Comparison of ENCODE assay signal across 8 cellular contexts in the genomic region with DNA sequence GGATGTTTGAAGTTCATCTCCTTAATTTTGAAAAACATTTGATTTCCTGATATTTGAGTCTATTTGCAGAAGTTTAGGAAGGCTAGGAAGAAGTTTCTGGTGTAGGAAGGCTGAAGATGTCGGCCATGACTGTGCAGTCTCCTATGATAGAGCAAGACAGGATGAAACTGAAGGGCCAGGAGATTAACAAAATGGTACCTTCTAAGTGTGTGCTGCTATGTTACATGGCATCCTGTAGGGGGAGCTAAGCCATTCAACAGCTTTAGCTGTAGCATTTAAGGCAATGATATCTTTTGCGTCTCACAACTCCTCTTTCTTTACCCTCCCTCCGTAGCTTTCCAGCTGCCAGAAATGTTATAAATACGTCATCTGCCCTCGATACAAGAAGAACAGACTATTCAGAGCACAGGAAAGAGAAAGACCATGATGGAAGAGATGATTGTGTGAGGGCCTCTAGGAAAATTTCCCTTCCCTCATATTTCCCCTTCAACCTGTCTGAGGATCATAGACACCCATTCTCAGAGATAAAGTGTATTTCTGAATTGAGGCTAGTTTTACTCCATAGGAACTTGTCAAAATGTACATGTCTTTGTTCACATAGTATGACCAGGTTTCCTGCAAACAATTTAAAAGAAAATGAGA.
DNase-seq lines count a peak whose midpoint lies in the region; FAIRE-seq and TF ChIP-seq lines count a peak whose summit lies in the region.

No MANE protein-coding gene starts in this region.

- peak; percentile 40 for TF ChIP-seq CTCF in colonic mucosa (IDR thresholded peaks at IDR 0.05)

- no peaks in the 10 kb centered on the region for H3K27me3 ChIP-seq in colonic mucosa

- no peak for TF ChIP-seq POLR2A in H54 (IDR thresholded peaks at IDR 0.05; ENCODE audit: low read depth, low read length)

- H3K9me3 ChIP-seq in colonic mucosa = no peaks in the 10 kb centered on the region

- intact Hi-C loops in colonic mucosa (cut with DNase I) = loop anchor here (10.0 kb wide), 1 partner anchor 487 kb away; no protein-coding TSS in a partner anchor

- DNase-seq in CMK (ENCODE audit: low read depth) (peak; percentile 32), H54 (ENCODE audit: insufficient read length, low spot score) (no peak), NCI-H774 (lab: John Stamatoyannopoulos, UW) (peak; percentile 63), colonic mucosa (no peak), myocyte (ENCODE audit: low read depth) (peak; percentile 21), SW 1271 (lab: John Stamatoyannopoulos, UW) (no peak)
- DNase-seq in stimulated activated naive CD4-positive, alpha-beta T cell treated with Interleukin-2 at 50 U/mL for 16 hours (lab: John Stamatoyannopoulos, UW) = no peak
- DNase-seq in activated naive CD4-positive, alpha-beta T cell (lab: John Stamatoyannopoulos, UW) = no peak

- H3K36me3 ChIP-seq in colonic mucosa = no peaks in the 10 kb centered on the region

- no peaks in the 10 kb centered on the region for H3K4me1 ChIP-seq in colonic mucosa

- no peak overlapping the region for H3K9ac ChIP-seq in colonic mucosa (ENCODE audit: low read depth in 2 of 2, low read length in 2 of 2)

- H3K4me3 ChIP-seq in colonic mucosa = no peak overlapping the region

- H3K27ac ChIP-seq in colonic mucosa = no peak overlapping the region

- peak; percentile 52 for FAIRE-seq in H54 (lab: Jason Lieb, UNC)

Comparison
In these comparisons a context has a peak if more than half of its experiments do, and no peak if none do; other contexts are left out.
1. DNase-seq: peak in CMK (single experiment), NCI-H774 (single experiment) and myocyte (single experiment); none in H54 (single experiment), colonic mucosa (single experiment), stimulated activated naive CD4-positive, alpha-beta T cell treated with Interleukin-2 at 50 U/mL for 16 hours (single experiment), activated naive CD4-positive, alpha-beta T cell (0 of 4) and SW 1271 (0 of 2).